ENCODE assay signal across 1 cellular context in genomic region chr10:2839081-2839725, GRCh38.
TF ChIP-seq lines count a peak whose summit lies in the region.

No MANE protein-coding gene starts in this region.

TF ChIP-seq in K562, 482 proteins besides CTCF, POLR2A, EP300 and RAD21 (continued from another document and continues in another):
- TF ChIP-seq, protein P1, sequence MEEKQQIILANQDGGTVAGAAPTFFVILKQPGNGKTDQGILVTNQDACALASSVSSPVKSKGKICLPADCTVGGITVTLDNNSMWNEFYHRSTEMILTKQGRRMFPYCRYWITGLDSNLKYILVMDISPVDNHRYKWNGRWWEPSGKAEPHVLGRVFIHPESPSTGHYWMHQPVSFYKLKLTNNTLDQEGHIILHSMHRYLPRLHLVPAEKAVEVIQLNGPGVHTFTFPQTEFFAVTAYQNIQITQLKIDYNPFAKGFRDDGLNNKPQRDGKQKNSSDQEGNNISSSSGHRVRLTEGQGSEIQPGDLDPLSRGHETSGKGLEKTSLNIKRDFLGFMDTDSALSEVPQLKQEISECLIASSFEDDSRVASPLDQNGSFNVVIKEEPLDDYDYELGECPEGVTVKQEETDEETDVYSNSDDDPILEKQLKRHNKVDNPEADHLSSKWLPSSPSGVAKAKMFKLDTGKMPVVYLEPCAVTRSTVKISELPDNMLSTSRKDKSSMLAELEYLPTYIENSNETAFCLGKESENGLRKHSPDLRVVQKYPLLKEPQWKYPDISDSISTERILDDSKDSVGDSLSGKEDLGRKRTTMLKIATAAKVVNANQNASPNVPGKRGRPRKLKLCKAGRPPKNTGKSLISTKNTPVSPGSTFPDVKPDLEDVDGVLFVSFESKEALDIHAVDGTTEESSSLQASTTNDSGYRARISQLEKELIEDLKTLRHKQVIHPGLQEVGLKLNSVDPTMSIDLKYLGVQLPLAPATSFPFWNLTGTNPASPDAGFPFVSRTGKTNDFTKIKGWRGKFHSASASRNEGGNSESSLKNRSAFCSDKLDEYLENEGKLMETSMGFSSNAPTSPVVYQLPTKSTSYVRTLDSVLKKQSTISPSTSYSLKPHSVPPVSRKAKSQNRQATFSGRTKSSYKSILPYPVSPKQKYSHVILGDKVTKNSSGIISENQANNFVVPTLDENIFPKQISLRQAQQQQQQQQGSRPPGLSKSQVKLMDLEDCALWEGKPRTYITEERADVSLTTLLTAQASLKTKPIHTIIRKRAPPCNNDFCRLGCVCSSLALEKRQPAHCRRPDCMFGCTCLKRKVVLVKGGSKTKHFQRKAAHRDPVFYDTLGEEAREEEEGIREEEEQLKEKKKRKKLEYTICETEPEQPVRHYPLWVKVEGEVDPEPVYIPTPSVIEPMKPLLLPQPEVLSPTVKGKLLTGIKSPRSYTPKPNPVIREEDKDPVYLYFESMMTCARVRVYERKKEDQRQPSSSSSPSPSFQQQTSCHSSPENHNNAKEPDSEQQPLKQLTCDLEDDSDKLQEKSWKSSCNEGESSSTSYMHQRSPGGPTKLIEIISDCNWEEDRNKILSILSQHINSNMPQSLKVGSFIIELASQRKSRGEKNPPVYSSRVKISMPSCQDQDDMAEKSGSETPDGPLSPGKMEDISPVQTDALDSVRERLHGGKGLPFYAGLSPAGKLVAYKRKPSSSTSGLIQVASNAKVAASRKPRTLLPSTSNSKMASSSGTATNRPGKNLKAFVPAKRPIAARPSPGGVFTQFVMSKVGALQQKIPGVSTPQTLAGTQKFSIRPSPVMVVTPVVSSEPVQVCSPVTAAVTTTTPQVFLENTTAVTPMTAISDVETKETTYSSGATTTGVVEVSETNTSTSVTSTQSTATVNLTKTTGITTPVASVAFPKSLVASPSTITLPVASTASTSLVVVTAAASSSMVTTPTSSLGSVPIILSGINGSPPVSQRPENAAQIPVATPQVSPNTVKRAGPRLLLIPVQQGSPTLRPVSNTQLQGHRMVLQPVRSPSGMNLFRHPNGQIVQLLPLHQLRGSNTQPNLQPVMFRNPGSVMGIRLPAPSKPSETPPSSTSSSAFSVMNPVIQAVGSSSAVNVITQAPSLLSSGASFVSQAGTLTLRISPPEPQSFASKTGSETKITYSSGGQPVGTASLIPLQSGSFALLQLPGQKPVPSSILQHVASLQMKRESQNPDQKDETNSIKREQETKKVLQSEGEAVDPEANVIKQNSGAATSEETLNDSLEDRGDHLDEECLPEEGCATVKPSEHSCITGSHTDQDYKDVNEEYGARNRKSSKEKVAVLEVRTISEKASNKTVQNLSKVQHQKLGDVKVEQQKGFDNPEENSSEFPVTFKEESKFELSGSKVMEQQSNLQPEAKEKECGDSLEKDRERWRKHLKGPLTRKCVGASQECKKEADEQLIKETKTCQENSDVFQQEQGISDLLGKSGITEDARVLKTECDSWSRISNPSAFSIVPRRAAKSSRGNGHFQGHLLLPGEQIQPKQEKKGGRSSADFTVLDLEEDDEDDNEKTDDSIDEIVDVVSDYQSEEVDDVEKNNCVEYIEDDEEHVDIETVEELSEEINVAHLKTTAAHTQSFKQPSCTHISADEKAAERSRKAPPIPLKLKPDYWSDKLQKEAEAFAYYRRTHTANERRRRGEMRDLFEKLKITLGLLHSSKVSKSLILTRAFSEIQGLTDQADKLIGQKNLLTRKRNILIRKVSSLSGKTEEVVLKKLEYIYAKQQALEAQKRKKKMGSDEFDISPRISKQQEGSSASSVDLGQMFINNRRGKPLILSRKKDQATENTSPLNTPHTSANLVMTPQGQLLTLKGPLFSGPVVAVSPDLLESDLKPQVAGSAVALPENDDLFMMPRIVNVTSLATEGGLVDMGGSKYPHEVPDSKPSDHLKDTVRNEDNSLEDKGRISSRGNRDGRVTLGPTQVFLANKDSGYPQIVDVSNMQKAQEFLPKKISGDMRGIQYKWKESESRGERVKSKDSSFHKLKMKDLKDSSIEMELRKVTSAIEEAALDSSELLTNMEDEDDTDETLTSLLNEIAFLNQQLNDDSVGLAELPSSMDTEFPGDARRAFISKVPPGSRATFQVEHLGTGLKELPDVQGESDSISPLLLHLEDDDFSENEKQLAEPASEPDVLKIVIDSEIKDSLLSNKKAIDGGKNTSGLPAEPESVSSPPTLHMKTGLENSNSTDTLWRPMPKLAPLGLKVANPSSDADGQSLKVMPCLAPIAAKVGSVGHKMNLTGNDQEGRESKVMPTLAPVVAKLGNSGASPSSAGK (IDR thresholded peaks at IDR 0.05): peak; percentile 42
- TF ChIP-seq NCOR1 (IDR thresholded peaks at IDR 0.05) (no peak), SUPT5H (IDR thresholded peaks at IDR 0.05) (no peak), TEAD2 (tag; IDR thresholded peaks at IDR 0.05) (no peak), ZNF347 (CRISPR knock-in tag; IDR thresholded peaks at IDR 0.05; ENCODE audit: low read depth) (no peak), HMBOX1 (IDR thresholded peaks at IDR 0.05) (no peak), FOXK2 (conservative IDR thresholded peaks at IDR 0.05 in 1 of 2, IDR thresholded peaks at IDR 0.05 in 1 of 2; ENCODE audit: low read depth in 2 of 2) (no peak), TOE1 (IDR thresholded peaks at IDR 0.05; ENCODE audit: borderline replicate concordance) (no peak), TOE1 (CRISPR knock-in tag; IDR thresholded peaks at IDR 0.05; ENCODE audit: borderline replicate concordance, low read depth) (no peak), NCOA4 (IDR thresholded peaks at IDR 0.05; ENCODE audit: partially characterized antibody) (no peak), HMG20A (CRISPR knock-in tag; conservative IDR thresholded peaks at IDR 0.05) (no peak), E2F6 (IDR thresholded peaks at IDR 0.05; ENCODE audit: borderline replicate concordance in 1 of 2, extremely low read depth in 1 of 2, insufficient read depth in 1 of 2, insufficient read length in 1 of 2, low read depth in 1 of 2, low read length in 1 of 2, poor library complexity in 1 of 2, severe bottlenecking in 1 of 2) (peak in 1 of 2 experiments; percentile 56), PPARD (CRISPR knock-in tag; IDR thresholded peaks at IDR 0.05) (no peak), PCBP2 (IDR thresholded peaks at IDR 0.05; ENCODE audit: low read depth, low read length, poor library complexity, severe bottlenecking) (no peak), C11orf30 (IDR thresholded peaks at IDR 0.05; ENCODE audit: low read depth) (no peak), ZNF561 (CRISPR knock-in tag; conservative IDR thresholded peaks at IDR 0.05) (no peak), RERE (CRISPR knock-in tag; IDR thresholded peaks at IDR 0.05; ENCODE audit: borderline replicate concordance) (no peak)
- TF ChIP-seq, protein P2, sequence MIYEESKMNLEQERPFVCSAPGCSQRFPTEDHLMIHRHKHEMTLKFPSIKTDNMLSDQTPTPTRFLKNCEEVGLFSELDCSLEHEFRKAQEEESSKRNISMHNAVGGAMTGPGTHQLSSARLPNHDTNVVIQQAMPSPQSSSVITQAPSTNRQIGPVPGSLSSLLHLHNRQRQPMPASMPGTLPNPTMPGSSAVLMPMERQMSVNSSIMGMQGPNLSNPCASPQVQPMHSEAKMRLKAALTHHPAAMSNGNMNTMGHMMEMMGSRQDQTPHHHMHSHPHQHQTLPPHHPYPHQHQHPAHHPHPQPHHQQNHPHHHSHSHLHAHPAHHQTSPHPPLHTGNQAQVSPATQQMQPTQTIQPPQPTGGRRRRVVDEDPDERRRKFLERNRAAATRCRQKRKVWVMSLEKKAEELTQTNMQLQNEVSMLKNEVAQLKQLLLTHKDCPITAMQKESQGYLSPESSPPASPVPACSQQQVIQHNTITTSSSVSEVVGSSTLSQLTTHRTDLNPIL (CRISPR knock-in tag; IDR thresholded peaks at IDR 0.05): no peak
- TF ChIP-seq, protein P3, sequence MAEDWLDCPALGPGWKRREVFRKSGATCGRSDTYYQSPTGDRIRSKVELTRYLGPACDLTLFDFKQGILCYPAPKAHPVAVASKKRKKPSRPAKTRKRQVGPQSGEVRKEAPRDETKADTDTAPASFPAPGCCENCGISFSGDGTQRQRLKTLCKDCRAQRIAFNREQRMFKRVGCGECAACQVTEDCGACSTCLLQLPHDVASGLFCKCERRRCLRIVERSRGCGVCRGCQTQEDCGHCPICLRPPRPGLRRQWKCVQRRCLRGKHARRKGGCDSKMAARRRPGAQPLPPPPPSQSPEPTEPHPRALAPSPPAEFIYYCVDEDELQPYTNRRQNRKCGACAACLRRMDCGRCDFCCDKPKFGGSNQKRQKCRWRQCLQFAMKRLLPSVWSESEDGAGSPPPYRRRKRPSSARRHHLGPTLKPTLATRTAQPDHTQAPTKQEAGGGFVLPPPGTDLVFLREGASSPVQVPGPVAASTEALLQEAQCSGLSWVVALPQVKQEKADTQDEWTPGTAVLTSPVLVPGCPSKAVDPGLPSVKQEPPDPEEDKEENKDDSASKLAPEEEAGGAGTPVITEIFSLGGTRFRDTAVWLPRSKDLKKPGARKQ (CRISPR knock-in tag; IDR thresholded peaks at IDR 0.05): no peak
- TF ChIP-seq, protein P4, sequence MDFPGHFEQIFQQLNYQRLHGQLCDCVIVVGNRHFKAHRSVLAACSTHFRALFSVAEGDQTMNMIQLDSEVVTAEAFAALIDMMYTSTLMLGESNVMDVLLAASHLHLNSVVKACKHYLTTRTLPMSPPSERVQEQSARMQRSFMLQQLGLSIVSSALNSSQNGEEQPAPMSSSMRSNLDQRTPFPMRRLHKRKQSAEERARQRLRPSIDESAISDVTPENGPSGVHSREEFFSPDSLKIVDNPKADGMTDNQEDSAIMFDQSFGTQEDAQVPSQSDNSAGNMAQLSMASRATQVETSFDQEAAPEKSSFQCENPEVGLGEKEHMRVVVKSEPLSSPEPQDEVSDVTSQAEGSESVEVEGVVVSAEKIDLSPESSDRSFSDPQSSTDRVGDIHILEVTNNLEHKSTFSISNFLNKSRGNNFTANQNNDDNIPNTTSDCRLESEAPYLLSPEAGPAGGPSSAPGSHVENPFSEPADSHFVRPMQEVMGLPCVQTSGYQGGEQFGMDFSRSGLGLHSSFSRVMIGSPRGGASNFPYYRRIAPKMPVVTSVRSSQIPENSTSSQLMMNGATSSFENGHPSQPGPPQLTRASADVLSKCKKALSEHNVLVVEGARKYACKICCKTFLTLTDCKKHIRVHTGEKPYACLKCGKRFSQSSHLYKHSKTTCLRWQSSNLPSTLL (IDR thresholded peaks at IDR 0.05): no peak
- TF ChIP-seq, protein P5, sequence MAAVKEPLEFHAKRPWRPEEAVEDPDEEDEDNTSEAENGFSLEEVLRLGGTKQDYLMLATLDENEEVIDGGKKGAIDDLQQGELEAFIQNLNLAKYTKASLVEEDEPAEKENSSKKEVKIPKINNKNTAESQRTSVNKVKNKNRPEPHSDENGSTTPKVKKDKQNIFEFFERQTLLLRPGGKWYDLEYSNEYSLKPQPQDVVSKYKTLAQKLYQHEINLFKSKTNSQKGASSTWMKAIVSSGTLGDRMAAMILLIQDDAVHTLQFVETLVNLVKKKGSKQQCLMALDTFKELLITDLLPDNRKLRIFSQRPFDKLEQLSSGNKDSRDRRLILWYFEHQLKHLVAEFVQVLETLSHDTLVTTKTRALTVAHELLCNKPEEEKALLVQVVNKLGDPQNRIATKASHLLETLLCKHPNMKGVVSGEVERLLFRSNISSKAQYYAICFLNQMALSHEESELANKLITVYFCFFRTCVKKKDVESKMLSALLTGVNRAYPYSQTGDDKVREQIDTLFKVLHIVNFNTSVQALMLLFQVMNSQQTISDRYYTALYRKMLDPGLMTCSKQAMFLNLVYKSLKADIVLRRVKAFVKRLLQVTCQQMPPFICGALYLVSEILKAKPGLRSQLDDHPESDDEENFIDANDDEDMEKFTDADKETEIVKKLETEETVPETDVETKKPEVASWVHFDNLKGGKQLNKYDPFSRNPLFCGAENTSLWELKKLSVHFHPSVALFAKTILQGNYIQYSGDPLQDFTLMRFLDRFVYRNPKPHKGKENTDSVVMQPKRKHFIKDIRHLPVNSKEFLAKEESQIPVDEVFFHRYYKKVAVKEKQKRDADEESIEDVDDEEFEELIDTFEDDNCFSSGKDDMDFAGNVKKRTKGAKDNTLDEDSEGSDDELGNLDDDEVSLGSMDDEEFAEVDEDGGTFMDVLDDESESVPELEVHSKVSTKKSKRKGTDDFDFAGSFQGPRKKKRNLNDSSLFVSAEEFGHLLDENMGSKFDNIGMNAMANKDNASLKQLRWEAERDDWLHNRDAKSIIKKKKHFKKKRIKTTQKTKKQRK (IDR thresholded peaks at IDR 0.05; ENCODE audit: borderline replicate concordance, low read depth, low read length): no peak
